In genomic region chr1:193819376-193819775, GRCh38 we compare ENCODE assay signal across 25 cellular contexts.
"Had no signal": no experiment of that assay in that cellular context is flagged by ENCODE, and none has a peak within 500 bp of the region (broad histone marks: within the 10 kb centered on the region; RNA-seq: fewer than 3 reads in every experiment).

No MANE protein-coding gene starts in this region.

- FAIRE-seq: endometrium, frontal cortex, islet of Langerhans, keratinocyte had no signal

- DNase-seq: colonic mucosa; cortex of kidney; effector CD8-positive, alpha-beta T cell; effector memory CD8-positive, alpha-beta T cell; endodermal cell; erythroblast; esophagus squamous epithelium; foreskin fibroblast; heart left ventricle; hippocampal formation; left cardiac atrium; left lung; left ventricle myocardium superior; mammary epithelial cell; mesendoderm; midbrain; naive thymus-derived CD4-positive, alpha-beta T cell had no signal

- H3K36me3 ChIP-seq: colonic mucosa, esophagus squamous epithelium, gastroesophageal sphincter, heart left ventricle, left lung had no signal

- H3K27ac ChIP-seq: colonic mucosa, epithelial cell of prostate, esophagus squamous epithelium, gastroesophageal sphincter, heart left ventricle, left lung had no signal

- H3K27me3 ChIP-seq: colonic mucosa, esophagus squamous epithelium, gastroesophageal sphincter, heart left ventricle, left lung had no signal

- ATAC-seq: effector memory CD8-positive, alpha-beta T cell; esophagus mucosa; gastroesophageal sphincter; heart left ventricle; left cardiac atrium; left lung; left ventricle myocardium superior; naive thymus-derived CD4-positive, alpha-beta T cell had no signal

- H3K9me3 ChIP-seq: colonic mucosa, esophagus squamous epithelium had no signal

- H3K4me1 ChIP-seq: colonic mucosa, esophagus squamous epithelium, gastroesophageal sphincter, heart left ventricle, left lung had no signal

- H3K4me3 ChIP-seq: colonic mucosa, esophagus squamous epithelium, gastroesophageal sphincter, heart left ventricle, left lung, lung had no signal
